ENCODE assay signal across 1 cellular context in the genomic region with DNA sequence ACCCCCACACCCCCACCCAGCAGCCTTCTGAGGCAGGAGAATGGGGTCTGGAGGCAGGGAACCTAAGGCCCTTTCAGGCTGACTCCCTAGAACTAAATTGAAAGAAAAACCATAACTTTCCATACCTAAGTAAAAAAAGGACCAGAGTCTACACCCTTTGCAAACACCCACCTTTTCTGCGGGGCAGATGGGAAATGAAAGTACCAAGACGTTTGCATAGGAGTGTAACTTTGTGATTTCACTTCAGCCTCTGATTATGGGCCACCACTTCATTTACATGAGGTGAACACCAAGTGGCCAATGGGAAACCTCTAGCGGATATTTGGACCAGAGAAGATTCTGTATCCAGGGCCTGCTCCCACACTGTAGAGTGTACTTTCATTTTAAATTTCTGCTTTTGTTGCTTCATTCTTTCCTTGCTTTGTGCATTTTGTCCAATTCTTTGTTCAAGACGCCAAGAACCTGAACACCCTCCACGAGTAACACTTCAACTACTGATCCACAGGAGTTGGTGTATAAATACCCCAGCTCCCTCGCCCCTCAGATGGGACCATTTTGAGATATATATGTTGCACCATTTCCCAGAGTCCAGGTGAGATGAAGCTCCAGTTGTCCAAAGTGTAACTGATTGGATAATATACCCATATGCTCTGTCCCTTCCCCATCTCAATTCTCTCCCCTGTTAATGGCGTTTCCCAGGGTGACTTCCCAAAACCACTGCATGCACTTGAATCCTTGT.
TF ChIP-seq lines count a peak whose summit lies in the region.

No MANE protein-coding gene starts in this region.

TF ChIP-seq in GM12878, 131 proteins besides CTCF, POLR2A, EP300 and RAD21 (continued from another document and continues in another):
- TF ChIP-seq, protein P1, sequence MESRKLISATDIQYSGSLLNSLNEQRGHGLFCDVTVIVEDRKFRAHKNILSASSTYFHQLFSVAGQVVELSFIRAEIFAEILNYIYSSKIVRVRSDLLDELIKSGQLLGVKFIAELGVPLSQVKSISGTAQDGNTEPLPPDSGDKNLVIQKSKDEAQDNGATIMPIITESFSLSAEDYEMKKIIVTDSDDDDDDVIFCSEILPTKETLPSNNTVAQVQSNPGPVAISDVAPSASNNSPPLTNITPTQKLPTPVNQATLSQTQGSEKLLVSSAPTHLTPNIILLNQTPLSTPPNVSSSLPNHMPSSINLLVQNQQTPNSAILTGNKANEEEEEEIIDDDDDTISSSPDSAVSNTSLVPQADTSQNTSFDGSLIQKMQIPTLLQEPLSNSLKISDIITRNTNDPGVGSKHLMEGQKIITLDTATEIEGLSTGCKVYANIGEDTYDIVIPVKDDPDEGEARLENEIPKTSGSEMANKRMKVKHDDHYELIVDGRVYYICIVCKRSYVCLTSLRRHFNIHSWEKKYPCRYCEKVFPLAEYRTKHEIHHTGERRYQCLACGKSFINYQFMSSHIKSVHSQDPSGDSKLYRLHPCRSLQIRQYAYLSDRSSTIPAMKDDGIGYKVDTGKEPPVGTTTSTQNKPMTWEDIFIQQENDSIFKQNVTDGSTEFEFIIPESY (IDR thresholded peaks at IDR 0.05), result no peak
- TF ChIP-seq ZZZ3 (IDR thresholded peaks at IDR 0.05; ENCODE audit: control insufficient read depth, insufficient read length, low read depth) (no peak), TAF1 (IDR thresholded peaks at IDR 0.05; ENCODE audit: borderline replicate concordance, low read depth, low read length) (no peak), MEF2A (IDR thresholded peaks at IDR 0.05; ENCODE audit: insufficient read depth, low read depth, low read length) (0 out of 2 replicates have a peak, but pooled peaks have one; percentile 12), HDAC6 (IDR thresholded peaks at IDR 0.05; ENCODE audit: unreplicated experiment) (no peak), GABPA (IDR thresholded peaks at IDR 0.05; ENCODE audit: low read depth) (no peak), EZH2 (IDR thresholded peaks at IDR 0.05; ENCODE audit: borderline replicate concordance, control insufficient read depth, low read depth, low read length) (no peak), ZSCAN29 (IDR thresholded peaks at IDR 0.05) (peak; percentile 89), ZBED1 (IDR thresholded peaks at IDR 0.05; ENCODE audit: borderline replicate concordance) (no peak), IKZF1 (conservative IDR thresholded peaks at IDR 0.05) (peak; percentile 25; the same call in 1 of the 2 replicates), SUZ12 (IDR thresholded peaks at IDR 0.05; ENCODE audit: unreplicated experiment) (no peak), CHD4 (IDR thresholded peaks at IDR 0.05) (no peak), EGR1 (IDR thresholded peaks at IDR 0.05; ENCODE audit: borderline replicate concordance in 1 of 2, low read depth in 2 of 2, low read length in 2 of 2) (no peak), IKZF2 (IDR thresholded peaks at IDR 0.05) (0 out of 4 replicates have a peak, but pooled peaks of 1 of the 2 experiments have one; percentile 21), ZNF24 (IDR thresholded peaks at IDR 0.05) (no peak), CEBPB (IDR thresholded peaks at IDR 0.05; ENCODE audit: borderline replicate concordance in 1 of 2, low read depth in 2 of 2, low read length in 2 of 2) (no peak), CBX5 (IDR thresholded peaks at IDR 0.05; ENCODE audit: low read depth) (no peak), SP1 (IDR thresholded peaks at IDR 0.05; ENCODE audit: low read depth, low read length) (no peak), BHLHE40 (IDR thresholded peaks at IDR 0.05; ENCODE audit: borderline replicate concordance in 1 of 2, low read depth in 2 of 2, low read length in 1 of 2) (no peak), BRCA1 (IDR thresholded peaks at IDR 0.05; ENCODE audit: low read depth, low read length) (no peak)
- TF ChIP-seq, protein P2, sequence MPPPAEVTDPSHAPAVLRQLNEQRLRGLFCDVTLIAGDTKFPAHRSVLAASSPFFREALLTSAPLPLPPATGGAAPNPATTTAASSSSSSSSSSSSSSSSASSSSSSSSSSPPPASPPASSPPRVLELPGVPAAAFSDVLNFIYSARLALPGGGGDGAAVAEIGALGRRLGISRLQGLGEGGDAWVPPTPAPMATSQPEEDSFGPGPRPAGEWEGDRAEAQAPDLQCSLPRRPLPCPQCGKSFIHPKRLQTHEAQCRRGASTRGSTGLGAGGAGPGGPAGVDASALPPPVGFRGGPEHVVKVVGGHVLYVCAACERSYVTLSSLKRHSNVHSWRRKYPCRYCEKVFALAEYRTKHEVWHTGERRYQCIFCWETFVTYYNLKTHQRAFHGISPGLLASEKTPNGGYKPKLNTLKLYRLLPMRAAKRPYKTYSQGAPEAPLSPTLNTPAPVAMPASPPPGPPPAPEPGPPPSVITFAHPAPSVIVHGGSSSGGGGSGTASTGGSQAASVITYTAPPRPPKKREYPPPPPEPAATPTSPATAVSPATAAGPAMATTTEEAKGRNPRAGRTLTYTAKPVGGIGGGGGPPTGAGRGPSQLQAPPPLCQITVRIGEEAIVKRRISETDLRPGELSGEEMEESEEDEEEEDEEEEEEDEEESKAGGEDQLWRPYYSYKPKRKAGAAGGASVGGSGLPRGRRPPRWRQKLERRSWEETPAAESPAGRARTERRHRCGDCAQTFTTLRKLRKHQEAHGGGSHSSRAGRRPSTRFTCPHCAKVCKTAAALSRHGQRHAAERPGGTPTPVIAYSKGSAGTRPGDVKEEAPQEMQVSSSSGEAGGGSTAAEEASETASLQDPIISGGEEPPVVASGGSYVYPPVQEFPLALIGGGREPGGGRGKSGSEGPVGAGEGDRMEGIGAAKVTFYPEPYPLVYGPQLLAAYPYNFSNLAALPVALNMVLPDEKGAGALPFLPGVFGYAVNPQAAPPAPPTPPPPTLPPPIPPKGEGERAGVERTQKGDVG (CRISPR knock-in tag; IDR thresholded peaks at IDR 0.05), result no peak
- TF ChIP-seq, protein P3, sequence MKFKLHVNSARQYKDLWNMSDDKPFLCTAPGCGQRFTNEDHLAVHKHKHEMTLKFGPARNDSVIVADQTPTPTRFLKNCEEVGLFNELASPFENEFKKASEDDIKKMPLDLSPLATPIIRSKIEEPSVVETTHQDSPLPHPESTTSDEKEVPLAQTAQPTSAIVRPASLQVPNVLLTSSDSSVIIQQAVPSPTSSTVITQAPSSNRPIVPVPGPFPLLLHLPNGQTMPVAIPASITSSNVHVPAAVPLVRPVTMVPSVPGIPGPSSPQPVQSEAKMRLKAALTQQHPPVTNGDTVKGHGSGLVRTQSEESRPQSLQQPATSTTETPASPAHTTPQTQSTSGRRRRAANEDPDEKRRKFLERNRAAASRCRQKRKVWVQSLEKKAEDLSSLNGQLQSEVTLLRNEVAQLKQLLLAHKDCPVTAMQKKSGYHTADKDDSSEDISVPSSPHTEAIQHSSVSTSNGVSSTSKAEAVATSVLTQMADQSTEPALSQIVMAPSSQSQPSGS (IDR thresholded peaks at IDR 0.05; ENCODE audit: low read length), result no peak
- TF ChIP-seq, protein P4, sequence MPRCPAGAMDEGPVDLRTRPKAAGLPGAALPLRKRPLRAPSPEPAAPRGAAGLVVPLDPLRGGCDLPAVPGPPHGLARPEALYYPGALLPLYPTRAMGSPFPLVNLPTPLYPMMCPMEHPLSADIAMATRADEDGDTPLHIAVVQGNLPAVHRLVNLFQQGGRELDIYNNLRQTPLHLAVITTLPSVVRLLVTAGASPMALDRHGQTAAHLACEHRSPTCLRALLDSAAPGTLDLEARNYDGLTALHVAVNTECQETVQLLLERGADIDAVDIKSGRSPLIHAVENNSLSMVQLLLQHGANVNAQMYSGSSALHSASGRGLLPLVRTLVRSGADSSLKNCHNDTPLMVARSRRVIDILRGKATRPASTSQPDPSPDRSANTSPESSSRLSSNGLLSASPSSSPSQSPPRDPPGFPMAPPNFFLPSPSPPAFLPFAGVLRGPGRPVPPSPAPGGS (IDR thresholded peaks at IDR 0.05; ENCODE audit: borderline replicate concordance, insufficient read depth, low read depth, low read length, poor library complexity, severe bottlenecking), result no peak
- TF ChIP-seq, protein P5, sequence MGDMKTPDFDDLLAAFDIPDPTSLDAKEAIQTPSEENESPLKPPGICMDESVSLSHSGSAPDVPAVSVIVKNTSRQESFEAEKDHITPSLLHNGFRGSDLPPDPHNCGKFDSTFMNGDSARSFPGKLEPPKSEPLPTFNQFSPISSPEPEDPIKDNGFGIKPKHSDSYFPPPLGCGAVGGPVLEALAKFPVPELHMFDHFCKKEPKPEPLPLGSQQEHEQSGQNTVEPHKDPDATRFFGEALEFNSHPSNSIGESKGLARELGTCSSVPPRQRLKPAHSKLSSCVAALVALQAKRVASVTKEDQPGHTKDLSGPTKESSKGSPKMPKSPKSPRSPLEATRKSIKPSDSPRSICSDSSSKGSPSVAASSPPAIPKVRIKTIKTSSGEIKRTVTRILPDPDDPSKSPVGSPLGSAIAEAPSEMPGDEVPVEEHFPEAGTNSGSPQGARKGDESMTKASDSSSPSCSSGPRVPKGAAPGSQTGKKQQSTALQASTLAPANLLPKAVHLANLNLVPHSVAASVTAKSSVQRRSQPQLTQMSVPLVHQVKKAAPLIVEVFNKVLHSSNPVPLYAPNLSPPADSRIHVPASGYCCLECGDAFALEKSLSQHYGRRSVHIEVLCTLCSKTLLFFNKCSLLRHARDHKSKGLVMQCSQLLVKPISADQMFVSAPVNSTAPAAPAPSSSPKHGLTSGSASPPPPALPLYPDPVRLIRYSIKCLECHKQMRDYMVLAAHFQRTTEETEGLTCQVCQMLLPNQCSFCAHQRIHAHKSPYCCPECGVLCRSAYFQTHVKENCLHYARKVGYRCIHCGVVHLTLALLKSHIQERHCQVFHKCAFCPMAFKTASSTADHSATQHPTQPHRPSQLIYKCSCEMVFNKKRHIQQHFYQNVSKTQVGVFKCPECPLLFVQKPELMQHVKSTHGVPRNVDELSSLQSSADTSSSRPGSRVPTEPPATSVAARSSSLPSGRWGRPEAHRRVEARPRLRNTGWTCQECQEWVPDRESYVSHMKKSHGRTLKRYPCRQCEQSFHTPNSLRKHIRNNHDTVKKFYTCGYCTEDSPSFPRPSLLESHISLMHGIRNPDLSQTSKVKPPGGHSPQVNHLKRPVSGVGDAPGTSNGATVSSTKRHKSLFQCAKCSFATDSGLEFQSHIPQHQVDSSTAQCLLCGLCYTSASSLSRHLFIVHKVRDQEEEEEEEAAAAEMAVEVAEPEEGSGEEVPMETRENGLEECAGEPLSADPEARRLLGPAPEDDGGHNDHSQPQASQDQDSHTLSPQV (IDR thresholded peaks at IDR 0.05), result no peak
- TF ChIP-seq, protein P6, sequence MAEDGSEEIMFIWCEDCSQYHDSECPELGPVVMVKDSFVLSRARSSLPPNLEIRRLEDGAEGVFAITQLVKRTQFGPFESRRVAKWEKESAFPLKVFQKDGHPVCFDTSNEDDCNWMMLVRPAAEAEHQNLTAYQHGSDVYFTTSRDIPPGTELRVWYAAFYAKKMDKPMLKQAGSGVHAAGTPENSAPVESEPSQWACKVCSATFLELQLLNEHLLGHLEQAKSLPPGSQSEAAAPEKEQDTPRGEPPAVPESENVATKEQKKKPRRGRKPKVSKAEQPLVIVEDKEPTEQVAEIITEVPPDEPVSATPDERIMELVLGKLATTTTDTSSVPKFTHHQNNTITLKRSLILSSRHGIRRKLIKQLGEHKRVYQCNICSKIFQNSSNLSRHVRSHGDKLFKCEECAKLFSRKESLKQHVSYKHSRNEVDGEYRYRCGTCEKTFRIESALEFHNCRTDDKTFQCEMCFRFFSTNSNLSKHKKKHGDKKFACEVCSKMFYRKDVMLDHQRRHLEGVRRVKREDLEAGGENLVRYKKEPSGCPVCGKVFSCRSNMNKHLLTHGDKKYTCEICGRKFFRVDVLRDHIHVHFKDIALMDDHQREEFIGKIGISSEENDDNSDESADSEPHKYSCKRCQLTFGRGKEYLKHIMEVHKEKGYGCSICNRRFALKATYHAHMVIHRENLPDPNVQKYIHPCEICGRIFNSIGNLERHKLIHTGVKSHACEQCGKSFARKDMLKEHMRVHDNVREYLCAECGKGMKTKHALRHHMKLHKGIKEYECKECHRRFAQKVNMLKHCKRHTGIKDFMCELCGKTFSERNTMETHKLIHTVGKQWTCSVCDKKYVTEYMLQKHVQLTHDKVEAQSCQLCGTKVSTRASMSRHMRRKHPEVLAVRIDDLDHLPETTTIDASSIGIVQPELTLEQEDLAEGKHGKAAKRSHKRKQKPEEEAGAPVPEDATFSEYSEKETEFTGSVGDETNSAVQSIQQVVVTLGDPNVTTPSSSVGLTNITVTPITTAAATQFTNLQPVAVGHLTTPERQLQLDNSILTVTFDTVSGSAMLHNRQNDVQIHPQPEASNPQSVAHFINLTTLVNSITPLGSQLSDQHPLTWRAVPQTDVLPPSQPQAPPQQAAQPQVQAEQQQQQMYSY (CRISPR knock-in tag; IDR thresholded peaks at IDR 0.05), result no peak
- TF ChIP-seq, protein P7, sequence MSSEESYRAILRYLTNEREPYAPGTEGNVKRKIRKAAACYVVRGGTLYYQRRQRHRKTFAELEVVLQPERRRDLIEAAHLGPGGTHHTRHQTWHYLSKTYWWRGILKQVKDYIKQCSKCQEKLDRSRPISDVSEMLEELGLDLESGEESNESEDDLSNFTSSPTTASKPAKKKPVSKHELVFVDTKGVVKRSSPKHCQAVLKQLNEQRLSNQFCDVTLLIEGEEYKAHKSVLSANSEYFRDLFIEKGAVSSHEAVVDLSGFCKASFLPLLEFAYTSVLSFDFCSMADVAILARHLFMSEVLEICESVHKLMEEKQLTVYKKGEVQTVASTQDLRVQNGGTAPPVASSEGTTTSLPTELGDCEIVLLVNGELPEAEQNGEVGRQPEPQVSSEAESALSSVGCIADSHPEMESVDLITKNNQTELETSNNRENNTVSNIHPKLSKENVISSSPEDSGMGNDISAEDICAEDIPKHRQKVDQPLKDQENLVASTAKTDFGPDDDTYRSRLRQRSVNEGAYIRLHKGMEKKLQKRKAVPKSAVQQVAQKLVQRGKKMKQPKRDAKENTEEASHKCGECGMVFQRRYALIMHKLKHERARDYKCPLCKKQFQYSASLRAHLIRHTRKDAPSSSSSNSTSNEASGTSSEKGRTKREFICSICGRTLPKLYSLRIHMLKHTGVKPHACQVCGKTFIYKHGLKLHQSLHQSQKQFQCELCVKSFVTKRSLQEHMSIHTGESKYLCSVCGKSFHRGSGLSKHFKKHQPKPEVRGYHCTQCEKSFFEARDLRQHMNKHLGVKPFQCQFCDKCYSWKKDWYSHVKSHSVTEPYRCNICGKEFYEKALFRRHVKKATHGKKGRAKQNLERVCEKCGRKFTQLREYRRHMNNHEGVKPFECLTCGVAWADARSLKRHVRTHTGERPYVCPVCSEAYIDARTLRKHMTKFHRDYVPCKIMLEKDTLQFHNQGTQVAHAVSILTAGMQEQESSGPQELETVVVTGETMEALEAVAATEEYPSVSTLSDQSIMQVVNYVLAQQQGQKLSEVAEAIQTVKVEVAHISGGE (CRISPR knock-in tag; IDR thresholded peaks at IDR 0.05), result no peak
- TF ChIP-seq, protein P8, sequence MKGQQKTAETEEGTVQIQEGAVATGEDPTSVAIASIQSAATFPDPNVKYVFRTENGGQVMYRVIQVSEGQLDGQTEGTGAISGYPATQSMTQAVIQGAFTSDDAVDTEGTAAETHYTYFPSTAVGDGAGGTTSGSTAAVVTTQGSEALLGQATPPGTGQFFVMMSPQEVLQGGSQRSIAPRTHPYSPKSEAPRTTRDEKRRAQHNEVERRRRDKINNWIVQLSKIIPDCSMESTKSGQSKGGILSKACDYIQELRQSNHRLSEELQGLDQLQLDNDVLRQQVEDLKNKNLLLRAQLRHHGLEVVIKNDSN (IDR thresholded peaks at IDR 0.05; ENCODE audit: borderline replicate concordance, extremely low read length, insufficient read depth, low read depth, low read length), result no peak
- TF ChIP-seq, protein P9, sequence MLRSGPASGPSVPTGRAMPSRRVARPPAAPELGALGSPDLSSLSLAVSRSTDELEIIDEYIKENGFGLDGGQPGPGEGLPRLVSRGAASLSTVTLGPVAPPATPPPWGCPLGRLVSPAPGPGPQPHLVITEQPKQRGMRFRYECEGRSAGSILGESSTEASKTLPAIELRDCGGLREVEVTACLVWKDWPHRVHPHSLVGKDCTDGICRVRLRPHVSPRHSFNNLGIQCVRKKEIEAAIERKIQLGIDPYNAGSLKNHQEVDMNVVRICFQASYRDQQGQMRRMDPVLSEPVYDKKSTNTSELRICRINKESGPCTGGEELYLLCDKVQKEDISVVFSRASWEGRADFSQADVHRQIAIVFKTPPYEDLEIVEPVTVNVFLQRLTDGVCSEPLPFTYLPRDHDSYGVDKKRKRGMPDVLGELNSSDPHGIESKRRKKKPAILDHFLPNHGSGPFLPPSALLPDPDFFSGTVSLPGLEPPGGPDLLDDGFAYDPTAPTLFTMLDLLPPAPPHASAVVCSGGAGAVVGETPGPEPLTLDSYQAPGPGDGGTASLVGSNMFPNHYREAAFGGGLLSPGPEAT (IDR thresholded peaks at IDR 0.05; ENCODE audit: low read depth), result no peak
